In genomic region chr10:30059209-30060107, GRCh38 we compare ENCODE assay signal across 1 cellular context.
A peak's percentile ranks its signal among the peaks of the same experiment; 100 is the strongest.
TF ChIP-seq lines count a peak whose summit lies in the region.

Gene JCAD, minus strand, starts transcription at chr10:30059586. Its CDS starts 11,774 bp downstream, at chr10:30047812.

TF ChIP-seq in HEK293, 187 proteins besides CTCF, POLR2A, EP300 and RAD21 (continued from another document and continues in another):
- TF ChIP-seq PATZ1 (tag by site-specific recombination; IDR thresholded peaks at IDR 0.05): peak; percentile 28; the same call in 1 of the 2 replicates
- no peak for TF ChIP-seq ZSCAN5A (tag by site-specific recombination; IDR thresholded peaks at IDR 0.05)
- TF ChIP-seq SP3 (tag by site-specific recombination; IDR thresholded peaks at IDR 0.05): peak; percentile 68
- TF ChIP-seq KLF9 (tag by site-specific recombination; IDR thresholded peaks at IDR 0.05; ENCODE audit: low read depth): peak; percentile 67
- TF ChIP-seq WT1 (tag by site-specific recombination; IDR thresholded peaks at IDR 0.05): no peak
- no peak for TF ChIP-seq ZNF266 (tag by site-specific recombination; IDR thresholded peaks at IDR 0.05; ENCODE audit: low read depth)
- TF ChIP-seq ZNF132 (tag by site-specific recombination; IDR thresholded peaks at IDR 0.05; ENCODE audit: borderline replicate concordance): no peak
- peak; percentile 74; the same call in 1 of the 2 replicates for TF ChIP-seq GLIS2 (tag by site-specific recombination; IDR thresholded peaks at IDR 0.05)
- TF ChIP-seq ZSCAN4 (tag by site-specific recombination; IDR thresholded peaks at IDR 0.05): peak; percentile 97
- no peak for TF ChIP-seq ZNF530 (tag by site-specific recombination; IDR thresholded peaks at IDR 0.05; ENCODE audit: low read depth)
- no peak for TF ChIP-seq ZNF292 (tag by site-specific recombination; IDR thresholded peaks at IDR 0.05; ENCODE audit: borderline replicate concordance, low read depth)
- no peak for TF ChIP-seq ZNF37A (tag by site-specific recombination; IDR thresholded peaks at IDR 0.05)
- no peak for TF ChIP-seq ZNF664 (tag by site-specific recombination; IDR thresholded peaks at IDR 0.05)
- TF ChIP-seq ZBTB44 (tag by site-specific recombination; IDR thresholded peaks at IDR 0.05): no peak
- TF ChIP-seq ZNF394 (tag by site-specific recombination; IDR thresholded peaks at IDR 0.05; ENCODE audit: borderline replicate concordance): no peak
- no peak for TF ChIP-seq ZNF449 (tag by site-specific recombination; IDR thresholded peaks at IDR 0.05)
- TF ChIP-seq ZNF24 (tag by site-specific recombination; IDR thresholded peaks at IDR 0.05): no peak
- TF ChIP-seq ZNF140 (tag by site-specific recombination; IDR thresholded peaks at IDR 0.05): no peak
- no peak for TF ChIP-seq ZNF146 (tag by site-specific recombination; IDR thresholded peaks at IDR 0.05)
- TF ChIP-seq GLIS1 (tag by site-specific recombination; IDR thresholded peaks at IDR 0.05): peak; percentile 52; the same call in 1 of the 2 replicates
- no peak for TF ChIP-seq ZNF202 (tag by site-specific recombination; IDR thresholded peaks at IDR 0.05; ENCODE audit: borderline replicate concordance)
- TF ChIP-seq TCF7L2 (IDR thresholded peaks at IDR 0.05; ENCODE audit: borderline replicate concordance, low read depth, low read length): no peak
- TF ChIP-seq EGR2 (tag by site-specific recombination; IDR thresholded peaks at IDR 0.05; ENCODE audit: low read depth): peak; percentile 75
- 0 out of 2 replicates have a peak, but pooled peaks have one; percentile 18 for TF ChIP-seq ZNF2 (tag by site-specific recombination; IDR thresholded peaks at IDR 0.05)
- peak; percentile 48 for TF ChIP-seq ZBTB26 (tag by site-specific recombination; optimal IDR thresholded peaks at IDR 0.05)
- peak; percentile 42; the same call in 1 of the 2 replicates for TF ChIP-seq KLF1 (tag by site-specific recombination; IDR thresholded peaks at IDR 0.05)
- TF ChIP-seq ZNF23 (tag by site-specific recombination; IDR thresholded peaks at IDR 0.05; ENCODE audit: borderline replicate concordance): no peak
- 0 out of 2 replicates have a peak, but pooled peaks have one; percentile 42 for TF ChIP-seq SP7 (tag by site-specific recombination; IDR thresholded peaks at IDR 0.05)
- 0 out of 2 replicates have a peak, but pooled peaks have one; percentile 25 for TF ChIP-seq KLF7 (tag by site-specific recombination; IDR thresholded peaks at IDR 0.05; ENCODE audit: borderline replicate concordance)
- TF ChIP-seq KLF8 (tag by site-specific recombination; IDR thresholded peaks at IDR 0.05): peak; percentile 30; the same call in 1 of the 2 replicates
- no peak for TF ChIP-seq ZNF571 (tag by site-specific recombination; IDR thresholded peaks at IDR 0.05)
- TF ChIP-seq ZFHX2 (tag by site-specific recombination; conservative IDR thresholded peaks at IDR 0.05): peak; percentile 93
- no peak for TF ChIP-seq SCRT2 (tag by site-specific recombination; IDR thresholded peaks at IDR 0.05)
- TF ChIP-seq SALL2 (tag by site-specific recombination; IDR thresholded peaks at IDR 0.05; ENCODE audit: borderline replicate concordance): no peak
- TF ChIP-seq ZBTB10 (tag by site-specific recombination; IDR thresholded peaks at IDR 0.05): peak; percentile 55; the same call in 1 of the 2 replicates
- peak; percentile 48; the same call in 1 of the 2 replicates for TF ChIP-seq ZBTB20 (tag by site-specific recombination; IDR thresholded peaks at IDR 0.05)
- peak; percentile 55; the same call in 1 of the 2 replicates for TF ChIP-seq ZNF561 (tag by site-specific recombination; IDR thresholded peaks at IDR 0.05; ENCODE audit: borderline replicate concordance)
- no peak for TF ChIP-seq ZNF341 (tag by site-specific recombination; IDR thresholded peaks at IDR 0.05; ENCODE audit: low read depth)
- no peak for TF ChIP-seq ZNF114 (tag by site-specific recombination; IDR thresholded peaks at IDR 0.05)
- TF ChIP-seq ZNF747 (tag by site-specific recombination; IDR thresholded peaks at IDR 0.05): no peak
- peak; percentile 37; the same call in 1 of the 2 replicates for TF ChIP-seq REPIN1 (tag by site-specific recombination; IDR thresholded peaks at IDR 0.05; ENCODE audit: low read depth)
- 0 out of 2 replicates have a peak, but pooled peaks have one; percentile 19 for TF ChIP-seq ZNF239 (tag by site-specific recombination; IDR thresholded peaks at IDR 0.05)
- no peak for TF ChIP-seq ZNF148 (tag by site-specific recombination; IDR thresholded peaks at IDR 0.05; ENCODE audit: borderline replicate concordance)
- 0 out of 2 replicates have a peak, but pooled peaks have one; percentile 20 for TF ChIP-seq PBX3 (CRISPR knock-in tag; IDR thresholded peaks at IDR 0.05)
